1 cellular context compared by ENCODE assay signal in the genomic region with DNA sequence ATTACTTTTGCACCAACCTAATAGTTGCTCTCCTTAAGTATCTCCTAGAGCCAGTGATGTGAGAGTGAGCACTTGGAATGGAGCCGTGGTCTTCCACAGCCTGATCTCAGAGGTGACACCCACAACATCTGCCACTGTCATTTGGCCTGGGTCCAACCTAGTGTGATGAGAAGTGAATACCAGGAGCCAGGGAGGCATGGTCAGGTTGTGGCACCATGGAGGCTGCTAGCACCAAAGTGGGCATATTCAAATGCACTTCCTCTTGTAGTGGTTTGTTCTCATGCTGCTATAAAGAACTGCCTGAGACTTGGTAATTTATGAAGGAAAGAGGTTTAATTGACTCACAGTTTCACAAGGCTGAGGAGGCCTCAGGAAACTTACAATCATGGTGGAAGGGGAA.
TF ChIP-seq lines count a peak whose summit lies in the region.

No MANE protein-coding gene starts in this region.

TF ChIP-seq in K562, 482 proteins besides CTCF, POLR2A, EP300 and RAD21 (continued from another document):
- TF ChIP-seq, protein P1, sequence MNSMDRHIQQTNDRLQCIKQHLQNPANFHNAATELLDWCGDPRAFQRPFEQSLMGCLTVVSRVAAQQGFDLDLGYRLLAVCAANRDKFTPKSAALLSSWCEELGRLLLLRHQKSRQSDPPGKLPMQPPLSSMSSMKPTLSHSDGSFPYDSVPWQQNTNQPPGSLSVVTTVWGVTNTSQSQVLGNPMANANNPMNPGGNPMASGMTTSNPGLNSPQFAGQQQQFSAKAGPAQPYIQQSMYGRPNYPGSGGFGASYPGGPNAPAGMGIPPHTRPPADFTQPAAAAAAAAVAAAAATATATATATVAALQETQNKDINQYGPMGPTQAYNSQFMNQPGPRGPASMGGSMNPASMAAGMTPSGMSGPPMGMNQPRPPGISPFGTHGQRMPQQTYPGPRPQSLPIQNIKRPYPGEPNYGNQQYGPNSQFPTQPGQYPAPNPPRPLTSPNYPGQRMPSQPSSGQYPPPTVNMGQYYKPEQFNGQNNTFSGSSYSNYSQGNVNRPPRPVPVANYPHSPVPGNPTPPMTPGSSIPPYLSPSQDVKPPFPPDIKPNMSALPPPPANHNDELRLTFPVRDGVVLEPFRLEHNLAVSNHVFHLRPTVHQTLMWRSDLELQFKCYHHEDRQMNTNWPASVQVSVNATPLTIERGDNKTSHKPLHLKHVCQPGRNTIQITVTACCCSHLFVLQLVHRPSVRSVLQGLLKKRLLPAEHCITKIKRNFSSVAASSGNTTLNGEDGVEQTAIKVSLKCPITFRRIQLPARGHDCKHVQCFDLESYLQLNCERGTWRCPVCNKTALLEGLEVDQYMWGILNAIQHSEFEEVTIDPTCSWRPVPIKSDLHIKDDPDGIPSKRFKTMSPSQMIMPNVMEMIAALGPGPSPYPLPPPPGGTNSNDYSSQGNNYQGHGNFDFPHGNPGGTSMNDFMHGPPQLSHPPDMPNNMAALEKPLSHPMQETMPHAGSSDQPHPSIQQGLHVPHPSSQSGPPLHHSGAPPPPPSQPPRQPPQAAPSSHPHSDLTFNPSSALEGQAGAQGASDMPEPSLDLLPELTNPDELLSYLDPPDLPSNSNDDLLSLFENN (IDR thresholded peaks at IDR 0.05; ENCODE audit: low read depth in 2 of 2, low read length in 2 of 2): no peak
- TF ChIP-seq TFAM (CRISPR knock-in tag; conservative IDR thresholded peaks at IDR 0.05): no peak
- TF ChIP-seq, protein P2, sequence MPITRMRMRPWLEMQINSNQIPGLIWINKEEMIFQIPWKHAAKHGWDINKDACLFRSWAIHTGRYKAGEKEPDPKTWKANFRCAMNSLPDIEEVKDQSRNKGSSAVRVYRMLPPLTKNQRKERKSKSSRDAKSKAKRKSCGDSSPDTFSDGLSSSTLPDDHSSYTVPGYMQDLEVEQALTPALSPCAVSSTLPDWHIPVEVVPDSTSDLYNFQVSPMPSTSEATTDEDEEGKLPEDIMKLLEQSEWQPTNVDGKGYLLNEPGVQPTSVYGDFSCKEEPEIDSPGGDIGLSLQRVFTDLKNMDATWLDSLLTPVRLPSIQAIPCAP (CRISPR knock-in tag; IDR thresholded peaks at IDR 0.05; ENCODE audit: borderline replicate concordance): no peak
- no peak for TF ChIP-seq CREM (IDR thresholded peaks at IDR 0.05; ENCODE audit: low read depth)
- TF ChIP-seq SPI1 (IDR thresholded peaks at IDR 0.05; ENCODE audit: borderline replicate concordance, low read depth, low read length): 0 out of 2 replicates have a peak, but pooled peaks have one; percentile 15
- no peak for TF ChIP-seq ZNF561 (CRISPR knock-in tag; conservative IDR thresholded peaks at IDR 0.05)
- TF ChIP-seq HDAC2 (IDR thresholded peaks at IDR 0.05): no peak
- TF ChIP-seq NFE2 (IDR thresholded peaks at IDR 0.05; ENCODE audit: low read depth): no peak
- no peak for TF ChIP-seq ZBTB8A (IDR thresholded peaks at IDR 0.05; ENCODE audit: partially characterized antibody)
- TF ChIP-seq NFIC (IDR thresholded peaks at IDR 0.05): peak; percentile 22; the same call in 1 of the 2 replicates
- TF ChIP-seq, protein P3, sequence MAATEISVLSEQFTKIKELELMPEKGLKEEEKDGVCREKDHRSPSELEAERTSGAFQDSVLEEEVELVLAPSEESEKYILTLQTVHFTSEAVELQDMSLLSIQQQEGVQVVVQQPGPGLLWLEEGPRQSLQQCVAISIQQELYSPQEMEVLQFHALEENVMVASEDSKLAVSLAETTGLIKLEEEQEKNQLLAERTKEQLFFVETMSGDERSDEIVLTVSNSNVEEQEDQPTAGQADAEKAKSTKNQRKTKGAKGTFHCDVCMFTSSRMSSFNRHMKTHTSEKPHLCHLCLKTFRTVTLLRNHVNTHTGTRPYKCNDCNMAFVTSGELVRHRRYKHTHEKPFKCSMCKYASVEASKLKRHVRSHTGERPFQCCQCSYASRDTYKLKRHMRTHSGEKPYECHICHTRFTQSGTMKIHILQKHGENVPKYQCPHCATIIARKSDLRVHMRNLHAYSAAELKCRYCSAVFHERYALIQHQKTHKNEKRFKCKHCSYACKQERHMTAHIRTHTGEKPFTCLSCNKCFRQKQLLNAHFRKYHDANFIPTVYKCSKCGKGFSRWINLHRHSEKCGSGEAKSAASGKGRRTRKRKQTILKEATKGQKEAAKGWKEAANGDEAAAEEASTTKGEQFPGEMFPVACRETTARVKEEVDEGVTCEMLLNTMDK (IDR thresholded peaks at IDR 0.05; ENCODE audit: borderline replicate concordance, insufficient read depth, low read depth, low read length, poor library complexity, severe bottlenecking): no peak
- TF ChIP-seq, protein P4, sequence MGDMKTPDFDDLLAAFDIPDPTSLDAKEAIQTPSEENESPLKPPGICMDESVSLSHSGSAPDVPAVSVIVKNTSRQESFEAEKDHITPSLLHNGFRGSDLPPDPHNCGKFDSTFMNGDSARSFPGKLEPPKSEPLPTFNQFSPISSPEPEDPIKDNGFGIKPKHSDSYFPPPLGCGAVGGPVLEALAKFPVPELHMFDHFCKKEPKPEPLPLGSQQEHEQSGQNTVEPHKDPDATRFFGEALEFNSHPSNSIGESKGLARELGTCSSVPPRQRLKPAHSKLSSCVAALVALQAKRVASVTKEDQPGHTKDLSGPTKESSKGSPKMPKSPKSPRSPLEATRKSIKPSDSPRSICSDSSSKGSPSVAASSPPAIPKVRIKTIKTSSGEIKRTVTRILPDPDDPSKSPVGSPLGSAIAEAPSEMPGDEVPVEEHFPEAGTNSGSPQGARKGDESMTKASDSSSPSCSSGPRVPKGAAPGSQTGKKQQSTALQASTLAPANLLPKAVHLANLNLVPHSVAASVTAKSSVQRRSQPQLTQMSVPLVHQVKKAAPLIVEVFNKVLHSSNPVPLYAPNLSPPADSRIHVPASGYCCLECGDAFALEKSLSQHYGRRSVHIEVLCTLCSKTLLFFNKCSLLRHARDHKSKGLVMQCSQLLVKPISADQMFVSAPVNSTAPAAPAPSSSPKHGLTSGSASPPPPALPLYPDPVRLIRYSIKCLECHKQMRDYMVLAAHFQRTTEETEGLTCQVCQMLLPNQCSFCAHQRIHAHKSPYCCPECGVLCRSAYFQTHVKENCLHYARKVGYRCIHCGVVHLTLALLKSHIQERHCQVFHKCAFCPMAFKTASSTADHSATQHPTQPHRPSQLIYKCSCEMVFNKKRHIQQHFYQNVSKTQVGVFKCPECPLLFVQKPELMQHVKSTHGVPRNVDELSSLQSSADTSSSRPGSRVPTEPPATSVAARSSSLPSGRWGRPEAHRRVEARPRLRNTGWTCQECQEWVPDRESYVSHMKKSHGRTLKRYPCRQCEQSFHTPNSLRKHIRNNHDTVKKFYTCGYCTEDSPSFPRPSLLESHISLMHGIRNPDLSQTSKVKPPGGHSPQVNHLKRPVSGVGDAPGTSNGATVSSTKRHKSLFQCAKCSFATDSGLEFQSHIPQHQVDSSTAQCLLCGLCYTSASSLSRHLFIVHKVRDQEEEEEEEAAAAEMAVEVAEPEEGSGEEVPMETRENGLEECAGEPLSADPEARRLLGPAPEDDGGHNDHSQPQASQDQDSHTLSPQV (IDR thresholded peaks at IDR 0.05): no peak
